In genomic region chr13:41054919-41055619, GRCh38 we compare ENCODE assay signal across 8 cellular contexts. TPM values are rescaled to one million over a fixed set of nuclear protein-coding genes. Genes with fewer than 3 reads are reported as not detected.
DNase-seq lines count a peak whose midpoint lies in the region; ATAC-seq and TF ChIP-seq lines count a peak whose summit lies in the region.

No MANE protein-coding gene starts in this region.

- ATAC-seq in GM18517 (IDR thresholded peaks at IDR 0.05; ENCODE audit: unreplicated experiment) = no peak

- TF ChIP-seq POLR2A in sigmoid colon (IDR thresholded peaks at IDR 0.05) = no peak

- no peaks in the 10 kb centered on the region for H3K27me3 Mint-ChIP-seq in dendritic cell treated with granulocyte-macrophage colony-stimulating factor and Interleukin-4, amounts not matched to agents 40 ng/mL and 50 ng/mL, for 4 days

- no peak overlapping the region for H3K4me3 ChIP-seq in KMS-11 (IDR thresholded peaks at IDR 0.05; ENCODE audit: insufficient read depth, low read depth, low read length)
- H3K4me3 ChIP-seq in sigmoid colon = peak overlapping the region in 1 of 4 donors; percentile 6

- TF ChIP-seq CTCF in KMS-11 (conservative IDR thresholded peaks at IDR 0.05; ENCODE audit: low read depth, low read length) (0 out of 2 replicates have a peak, but pooled peaks have one; percentile 22), sigmoid colon (IDR thresholded peaks at IDR 0.05) (no peak)

- peak overlapping the region; percentile 14 for H3K27ac Mint-ChIP-seq in dendritic cell treated with granulocyte-macrophage colony-stimulating factor and Interleukin-4, amounts not matched to agents 40 ng/mL and 50 ng/mL, for 4 days

- H3K27me3 ChIP-seq in KMS-11 (ENCODE audit: insufficient read depth, low read depth) (no peaks in the 10 kb centered on the region), sigmoid colon (no peaks in the 10 kb centered on the region)

- no peak overlapping the region for H3K4me3 Mint-ChIP-seq in dendritic cell treated with granulocyte-macrophage colony-stimulating factor and Interleukin-4, amounts not matched to agents 40 ng/mL and 50 ng/mL, for 4 days

- H3K36me3 ChIP-seq in KMS-11 (ENCODE audit: insufficient read depth) (no peaks in the 10 kb centered on the region), sigmoid colon (no peaks in the 10 kb centered on the region)

- no peaks in the 10 kb centered on the region for H3K9me3 ChIP-seq in sigmoid colon

- peaks cover 79% of the 10 kb centered on the region for H3K4me1 Mint-ChIP-seq in dendritic cell treated with granulocyte-macrophage colony-stimulating factor and Interleukin-4, amounts not matched to agents 40 ng/mL and 50 ng/mL, for 4 days (ENCODE audit: low read depth)

- no peak overlapping the region for H2AFZ ChIP-seq in KMS-11 (ENCODE audit: low read depth)

- no peak for TF ChIP-seq EP300 in sigmoid colon (IDR thresholded peaks at IDR 0.05)

- H3K36me3 Mint-ChIP-seq in dendritic cell treated with granulocyte-macrophage colony-stimulating factor and Interleukin-4, amounts not matched to agents 40 ng/mL and 50 ng/mL, for 4 days (ENCODE audit: low read depth) = peaks cover 12% of the 10 kb centered on the region

- peaks cover 94% of the 10 kb centered on the region for H3K79me2 ChIP-seq in KMS-11 (ENCODE audit: insufficient read depth, low read depth)

- DNase-seq in DMS153 (lab: John Stamatoyannopoulos, UW) (peak; percentile 16), DMS153 treated with DMSO at 0.1 percent for 48 hours (lab: John Stamatoyannopoulos, UW; ENCODE audit: unreplicated experiment) (no peak), sigmoid colon (no peak), globus pallidus (ENCODE audit: low spot score) (no peak), SKM-1 treated with dmso at 0.1 percent for 144 hours (lab: John Stamatoyannopoulos, UW; ENCODE audit: unreplicated experiment) (no peak)

- H3K27ac ChIP-seq in KMS-11 (no peak overlapping the region), sigmoid colon (peak overlapping the region; percentile 7 to 99 (median 83))

- H3K9me3 Mint-ChIP-seq in dendritic cell treated with granulocyte-macrophage colony-stimulating factor and Interleukin-4, amounts not matched to agents 40 ng/mL and 50 ng/mL, for 4 days = no peaks in the 10 kb centered on the region

- 0 out of 2 replicates have a peak overlapping the region, but pooled peaks have one; percentile 29 for H3K4me2 ChIP-seq in KMS-11

- H3K9ac ChIP-seq in KMS-11 = no peak overlapping the region

- 77 to 89% methylated on average over 5 of the region's 5 CpGs for WGBS in sigmoid colon, 2 donors

- no peaks in the 10 kb centered on the region for H4K20me1 ChIP-seq in KMS-11 (ENCODE audit: insufficient read depth)

- intact Hi-C loops in dendritic cell treated with granulocyte-macrophage colony-stimulating factor and Interleukin-4, amounts not matched to agents 40 ng/mL and 50 ng/mL, for 4 days (cut with micrococcal nuclease) = loop anchor here (10.0 kb wide), 1 partner anchor 50 kb away; no protein-coding TSS in a partner anchor
- intact Hi-C loops in sigmoid colon (cut with DNase I) = loop anchor here (5.0 kb wide), 2 partner anchors 68 to 167 kb away; no protein-coding TSS in a partner anchor

- H3K4me1 ChIP-seq in KMS-11 (ENCODE audit: low read depth, poor library complexity, severe bottlenecking) (peaks cover 51% of the 10 kb centered on the region), sigmoid colon (peaks cover 0 to 91% (median 81%) of the 10 kb centered on the region in 4 donors)

RNA-seq across cellular contexts. Expression of gene WBP4, which starts 6.2 kb away (rescaled TPM):
- 10 to 100 TPM; 11.6 to 25.0 (median 18.4) TPM for total RNA-seq in sigmoid colon
- polyA plus RNA-seq in sigmoid colon = 1 to 10 TPM; 5.1 to 7.8 (median 7.2) TPM

RNA-seq across cellular contexts. Expression of gene ELF1, which starts 36.0 kb away (rescaled TPM):
- 10 to 100 TPM; 47.4 to 68.5 (median 58.0) TPM for total RNA-seq in sigmoid colon
- 10 to 100 TPM; 31.8 to 45.3 (median 35.1) TPM for polyA plus RNA-seq in sigmoid colon
